14 cellular contexts compared by ENCODE assay signal in genomic region chr2:177275041-177275440, GRCh38. TPM values are rescaled to one million over a fixed set of nuclear protein-coding genes. Genes with fewer than 3 reads are reported as not detected.
A peak's percentile ranks its signal among the peaks of the same experiment; 100 is the strongest.
DNase-seq lines count a peak whose midpoint lies in the region; ATAC-seq and TF ChIP-seq lines count a peak whose summit lies in the region.
"Had no signal": no experiment of that assay in that cellular context is flagged by ENCODE, and none has a peak within 500 bp of the region (broad histone marks: within the 10 kb centered on the region; RNA-seq: fewer than 3 reads in every experiment).

No MANE protein-coding gene starts in this region.

- no CpG with 5 or more reads among the region's 2 CpGs for WGBS in IMR-90 (ENCODE audit: extremely low coverage in 2 of 2, insufficient read length in 1 of 2), 2 experiments

- H3K79me1 ChIP-seq in IMR-90 (ENCODE audit: low read depth in 1 of 2, low read length in 2 of 2) = no peaks in the 10 kb centered on the region

- H3K9me3 ChIP-seq in IMR-90 (ENCODE audit: control insufficient read depth, insufficient read depth, low read length) (no peaks in the 10 kb centered on the region), right atrium auricular region (no peaks in the 10 kb centered on the region), thoracic aorta (no peaks in the 10 kb centered on the region)

- no peak overlapping the region for H2BK120ac ChIP-seq in IMR-90 (ENCODE audit: low read depth, low read length)

- POLR2A ChIA-PET in IMR-90 (lab: Charles Lee; ENCODE audit: unreplicated experiment) = interaction anchor here (1.0 kb wide), 1 partner anchor 10 kb away, joined by 4 read pairs; no protein-coding TSS in a partner anchor
- POLR2A ChIA-PET in activated CD4-positive, alpha-beta memory T cell treated with anti-CD3 and anti-CD28 coated beads, Interleukin-2, amount 10 ng/mL, durations not matched to agents 7 days and 5 days (lab: Charles Lee) = interaction anchor here (3.4 kb wide), 1 partner anchor 11 kb away, joined by 38 read pairs; the partner anchor contains the start of gene NFE2L2

- peak overlapping the region; percentile 95 for H2BK5ac ChIP-seq in IMR-90 (ENCODE audit: low read depth, low read length, poor library complexity, severe bottlenecking)

- no peak overlapping the region for H2AK9ac ChIP-seq in IMR-90 (replicated peaks; ENCODE audit: low read depth, low read length, poor library complexity)

- no peak overlapping the region for H3K4me3 Mint-ChIP-seq in chondrocyte (ENCODE audit: unreplicated experiment)
- no peak overlapping the region for H3K4me3 Mint-ChIP-seq in activated CD4-positive, alpha-beta memory T cell treated with anti-CD3 and anti-CD28 coated beads, Interleukin-2, amount 10 ng/mL, durations not matched to agents 7 days and 5 days
- H3K4me3 Mint-ChIP-seq: natural killer cell; T-helper 1 cell treated with Interleukin-12 subunit alpha and Interleukin-12 subunit beta and Interleukin-4 antibody, amounts not matched to agents 30 μg/mL and 1 μg/mL, for 36 hours had no signal

- no peak overlapping the region for H3K23ac ChIP-seq in IMR-90 (ENCODE audit: low read depth, low read length)

- H3K9me1 ChIP-seq in IMR-90 (ENCODE audit: insufficient read depth, low read length) = no peaks in the 10 kb centered on the region

- H3K36me3 Mint-ChIP-seq in chondrocyte (ENCODE audit: low read depth) = no peaks in the 10 kb centered on the region
- H3K36me3 Mint-ChIP-seq in activated CD4-positive, alpha-beta memory T cell treated with anti-CD3 and anti-CD28 coated beads, Interleukin-2, amount 10 ng/mL, durations not matched to agents 7 days and 5 days (ENCODE audit: low read depth) = no peaks in the 10 kb centered on the region
- H3K36me3 Mint-ChIP-seq: natural killer cell had no signal

- intact Hi-C loops in IMR-90 (cut with micrococcal nuclease) = loop anchor here (1.0 to 5.0 kb wide), 2 partner anchors 9 to 37 kb away; no protein-coding TSS in a partner anchor

- H3K27ac ChIP-seq in IMR-90 (ENCODE audit: insufficient read depth, low read length) (no peak overlapping the region), right atrium auricular region (peak overlapping the region; percentile 46 to 70), thoracic aorta (peak overlapping the region; percentile 71 to 84)

- peak overlapping the region; percentile 89; the same call in 1 of the 2 replicates for H3K56ac ChIP-seq in IMR-90 (ENCODE audit: extremely low read depth, insufficient read depth, low read length)

- H4K20me1 ChIP-seq in IMR-90 (ENCODE audit: insufficient read depth, low read length) = no peaks in the 10 kb centered on the region

- in situ Hi-C loops in IMR-90 (cut with MboI; ENCODE audit: low sequenced_read_pairs) = no loop called here

- no peak overlapping the region; the same call in 1 of the 2 replicates for H4K5ac ChIP-seq in IMR-90 (ENCODE audit: low read depth, low read length)

- H3K4me1 Mint-ChIP-seq in chondrocyte (ENCODE audit: low read depth) = peaks cover 17% of the 10 kb centered on the region
- H3K4me1 Mint-ChIP-seq in activated CD4-positive, alpha-beta memory T cell treated with anti-CD3 and anti-CD28 coated beads, Interleukin-2, amount 10 ng/mL, durations not matched to agents 7 days and 5 days = peaks cover 16% of the 10 kb centered on the region
- H3K4me1 Mint-ChIP-seq: natural killer cell had no signal

- no peak for TF ChIP-seq POLR2A in IMR-90 (IDR thresholded peaks at IDR 0.05; ENCODE audit: low read depth, low read length)

- DNase-seq in IMR-90 (peak; percentile 94), cardiac fibroblast (ENCODE audit: low read depth in 2 of 2) (peak; percentile 89 to 93), right atrium auricular region (ENCODE audit: low spot score) (no peak), thoracic aorta (ENCODE audit: low spot score) (no peak), kidney tubule cell (ENCODE audit: low spot score) (no peak), chondrocyte (ENCODE audit: low spot score) (no peak)
- no peak for DNase-seq in activated CD4-positive, CD25-positive, alpha-beta regulatory T cell (lab: John Stamatoyannopoulos, UW)
- no peak for DNase-seq in activated CD4-positive, alpha-beta memory T cell treated with anti-CD3 and anti-CD28 coated beads, Interleukin-2, amount 10 ng/mL, durations not matched to agents 7 days and 5 days
- DNase-seq: activated CD4-positive, alpha-beta T cell treated with anti-CD3 and anti-CD28 coated beads, Interleukin-2, amount 50 U/mL, for 1 hour; DMS153; natural killer cell; NCI-H2081 had no signal

- no peak overlapping the region; the same call in 1 of the 2 replicates for H3K4me2 ChIP-seq in IMR-90 (ENCODE audit: low read depth, low read length)

- no peak overlapping the region for H3K9ac ChIP-seq in IMR-90 (ENCODE audit: low read depth, low read length)

- CTCF ChIA-PET in IMR-90 (lab: Yijun Ruan, JAX) = no interaction called here
- CTCF ChIA-PET in activated CD4-positive, alpha-beta memory T cell treated with anti-CD3 and anti-CD28 coated beads, Interleukin-2, amount 10 ng/mL, durations not matched to agents 7 days and 5 days (lab: Charles Lee) = no interaction called here

- H3K4me3 ChIP-seq in IMR-90 (ENCODE audit: insufficient read depth, low read depth, low read length) (no peak overlapping the region), cardiac fibroblast (replicated peaks in 1 of 2; ENCODE audit: low read depth in 2 of 2, low read length in 2 of 2) (peak overlapping the region in 1 of 2 donors; percentile 5), right atrium auricular region (peak overlapping the region in 1 of 2 donors; percentile 1), thoracic aorta (peak overlapping the region; percentile 64)
- H3K4me3 ChIP-seq: K562 had no signal

- TF ChIP-seq CTCF in IMR-90 (conservative IDR thresholded peaks at IDR 0.05; ENCODE audit: low read depth, low read length) (no peak), cardiac fibroblast (IDR thresholded peaks at IDR 0.05; ENCODE audit: low read depth, low read length) (no peak), right atrium auricular region (IDR thresholded peaks at IDR 0.05) (no peak), thoracic aorta (IDR thresholded peaks at IDR 0.05) (no peak), chondrocyte (IDR thresholded peaks at IDR 0.05) (no peak)

- BruUV-seq in IMR-90 (replicated peaks; lab: Mats Ljungman, UMichigan) = no TSS peak

- TF ChIP-seq RAD21 in IMR-90 (IDR thresholded peaks at IDR 0.05; ENCODE audit: low read length) = no peak

- no peaks in the 10 kb centered on the region for H3K27me3 Mint-ChIP-seq in chondrocyte (ENCODE audit: low read depth)
- no peaks in the 10 kb centered on the region for H3K27me3 Mint-ChIP-seq in activated CD4-positive, alpha-beta memory T cell treated with anti-CD3 and anti-CD28 coated beads, Interleukin-2, amount 10 ng/mL, durations not matched to agents 7 days and 5 days

- ATAC-seq in IMR-90 (ENCODE audit: low read depth) (peak; percentile 68), thoracic aorta (ENCODE audit: insufficient number of reproducible peaks, low FRiP score, low read depth) (peak; percentile 69)
- ATAC-seq: natural killer cell had no signal

- H4K8ac ChIP-seq in IMR-90 (ENCODE audit: low read depth in 2 of 2, low read length in 2 of 2) = no peak overlapping the region

- H2AFZ ChIP-seq in IMR-90 (replicated peaks; ENCODE audit: low read length, poor library complexity) = no peak overlapping the region

- H2BK15ac ChIP-seq in IMR-90 (ENCODE audit: low read depth, low read length) = no peak overlapping the region

- H3K36me3 ChIP-seq in IMR-90 (ENCODE audit: control insufficient read depth, insufficient read depth, low read length) (no peaks in the 10 kb centered on the region), right atrium auricular region (no peaks in the 10 kb centered on the region), thoracic aorta (no peaks in the 10 kb centered on the region)

- H3K27me3 ChIP-seq in IMR-90 (ENCODE audit: control insufficient read depth, insufficient read depth, low read length) (no peaks in the 10 kb centered on the region), right atrium auricular region (no peaks in the 10 kb centered on the region), thoracic aorta (replicated peaks; ENCODE audit: insufficient read depth) (no peaks in the 10 kb centered on the region)

- H3K27ac Mint-ChIP-seq in chondrocyte (ENCODE audit: unreplicated experiment) = no peak overlapping the region
- H3K27ac Mint-ChIP-seq in activated CD4-positive, alpha-beta memory T cell treated with anti-CD3 and anti-CD28 coated beads, Interleukin-2, amount 10 ng/mL, durations not matched to agents 7 days and 5 days = no peak overlapping the region
- H3K27ac Mint-ChIP-seq: natural killer cell; T-helper 1 cell treated with Interleukin-12 subunit alpha and Interleukin-12 subunit beta and Interleukin-4 antibody, amounts not matched to agents 30 μg/mL and 1 μg/mL, for 36 hours had no signal

- no peak overlapping the region for H2AK5ac ChIP-seq in IMR-90 (ENCODE audit: low read depth, low read length)

- H4K91ac ChIP-seq in IMR-90 (ENCODE audit: insufficient read depth, low read depth, low read length) = no peak overlapping the region

- H3K4me1 ChIP-seq in IMR-90 (ENCODE audit: control insufficient read depth, insufficient read depth, low read length) (peaks cover 5% of the 10 kb centered on the region), right atrium auricular region (peaks cover 0 to 23% of the 10 kb centered on the region in 2 donors), thoracic aorta (ENCODE audit: control insufficient read depth in 1 of 2, low read depth in 2 of 2) (peaks cover 12 to 59% of the 10 kb centered on the region in 2 donors)

- H3K9me3 Mint-ChIP-seq in chondrocyte (ENCODE audit: low read depth) = no peaks in the 10 kb centered on the region
- no peaks in the 10 kb centered on the region for H3K9me3 Mint-ChIP-seq in activated CD4-positive, alpha-beta memory T cell treated with anti-CD3 and anti-CD28 coated beads, Interleukin-2, amount 10 ng/mL, durations not matched to agents 7 days and 5 days
- H3K9me3 Mint-ChIP-seq: natural killer cell; T-helper 1 cell treated with Interleukin-12 subunit alpha and Interleukin-12 subunit beta and Interleukin-4 antibody, amounts not matched to agents 30 μg/mL and 1 μg/mL, for 36 hours had no signal

- no peak overlapping the region for H3K14ac ChIP-seq in IMR-90 (replicated peaks; ENCODE audit: low read depth, low read length)

- dilution Hi-C loops in IMR-90 (cut with HindIII; ENCODE audit: low sequenced_read_pairs, unreplicated experiment) = no loop called here

- H3K4ac ChIP-seq in IMR-90 (ENCODE audit: low read depth, low read length) = no peak overlapping the region

- H2BK20ac ChIP-seq in IMR-90 (ENCODE audit: low read depth, low read length) = no peak overlapping the region

- H3K18ac ChIP-seq in IMR-90 (ENCODE audit: low read depth, low read length) = no peak overlapping the region; the same call in 1 of the 2 replicates

RNA-seq across cellular contexts. Expression of gene NFE2L2, which starts 10.5 kb away (rescaled TPM):
- 72.8 and 83.5 TPM in 2 replicates for total RNA-seq in IMR-90 (2012; rRNA removed)
- 64.7 and 72.7 TPM in 2 replicates for polyA plus RNA-seq in IMR-90 (2012; rRNA removed)
- polyA plus RNA-seq in IMR-90 (2012; cell fraction: cytosol; rRNA removed) = 24.4 and 31.1 TPM in 2 replicates
- 12.9 and 91.4 TPM in 2 replicates for polyA plus RNA-seq in IMR-90 (2012; cell fraction: nucleus; rRNA removed; ENCODE audit: low replicate concordance)
- total RNA-seq in right atrium auricular region = 10 to 100 TPM; 68.2 to 84.1 TPM
- total RNA-seq in thoracic aorta = 100 to 1,000 TPM in 1 of 2 donors, 10 to 100 TPM in 1; 64.3 to 155 TPM
- 65.7 to 88.2 TPM (median 86.8 TPM) in 3 replicates for total RNA-seq in chondrocyte
- total RNA-seq in activated CD4-positive, alpha-beta memory T cell treated with anti-CD3 and anti-CD28 coated beads, Interleukin-2, amount 10 ng/mL, durations not matched to agents 7 days and 5 days = 10 to 100 TPM; 63.2 to 63.4 TPM

Comparison
In these comparisons a context has a peak if more than half of its experiments do, and no peak if none do; other contexts are left out.
1. DNase-seq: peak in IMR-90 (single experiment) and cardiac fibroblast (2 of 2); none in right atrium auricular region (single experiment), thoracic aorta (single experiment), activated CD4-positive, CD25-positive, alpha-beta regulatory T cell (0 of 4), kidney tubule cell (single experiment), chondrocyte (single experiment) and activated CD4-positive, alpha-beta memory T cell treated with anti-CD3 and anti-CD28 coated beads, Interleukin-2, amount 10 ng/mL, durations not matched to agents 7 days and 5 days (single experiment).